24 cellular contexts compared by ENCODE assay signal in genomic region chr2:122041455-122041854, GRCh38.
A peak's percentile ranks its signal among the peaks of the same experiment; 100 is the strongest.
DNase-seq lines count a peak whose midpoint lies in the region; ATAC-seq and TF ChIP-seq lines count a peak whose summit lies in the region.
"Had no signal": no experiment of that assay in that cellular context is flagged by ENCODE, and none has a peak within 500 bp of the region (broad histone marks: within the 10 kb centered on the region; RNA-seq: fewer than 3 reads in every experiment).

No MANE protein-coding gene starts in this region.

- no CpG with 5 or more reads among the region's 5 CpGs for WGBS in neuronal stem cell (ENCODE audit: extremely low coverage in 2 of 2, insufficient read length in 2 of 2, insufficient replicate concordance in 1 of 2), 2 donors
- no CpG with 5 or more reads among the region's 5 CpGs for WGBS in trophoblast cell (ENCODE audit: extremely low coverage, insufficient coverage, insufficient read length)

- no peak overlapping the region for H3K9ac ChIP-seq in neuronal stem cell (ENCODE audit: low read depth, low read length, poor library complexity)
- H3K9ac ChIP-seq in trophoblast cell (ENCODE audit: low read length) = no peak overlapping the region
- H3K9ac ChIP-seq: BLaER1 had no signal

- H3K27me3 ChIP-seq in neuronal stem cell (ENCODE audit: control insufficient read depth in 3 of 3, insufficient read depth in 3 of 3, low read depth in 1 of 3, low read length in 3 of 3) (no peaks in the 10 kb centered on the region), trophoblast cell (ENCODE audit: insufficient read depth, low read length) (no peaks in the 10 kb centered on the region)
- H3K27me3 ChIP-seq: BE2C, BLaER1 had no signal

- H3K4me1 Mint-ChIP-seq in osteocyte (ENCODE audit: unreplicated experiment) (no peaks in the 10 kb centered on the region), mesothelial cell of epicardium (no peaks in the 10 kb centered on the region)
- H3K4me1 Mint-ChIP-seq: CD14-positive monocyte; CD4-positive, alpha-beta memory T cell; CD4-positive, CD25-positive, alpha-beta regulatory T cell; CD8-positive, alpha-beta memory T cell had no signal

- H3K79me2 ChIP-seq in trophoblast cell (ENCODE audit: control insufficient read depth, insufficient read depth, low read length, poor library complexity) = no peaks in the 10 kb centered on the region

- H3K4me3 Mint-ChIP-seq in osteocyte (ENCODE audit: unreplicated experiment) = no peak overlapping the region
- H3K4me3 Mint-ChIP-seq in mesothelial cell of epicardium = no peak overlapping the region
- H3K4me3 Mint-ChIP-seq: CD14-positive monocyte; CD4-positive, alpha-beta memory T cell; CD4-positive, CD25-positive, alpha-beta regulatory T cell; CD8-positive, alpha-beta memory T cell had no signal

- H3K9me3 Mint-ChIP-seq in osteocyte (ENCODE audit: unreplicated experiment) = peaks cover 3% of the 10 kb centered on the region
- H3K9me3 Mint-ChIP-seq in mesothelial cell of epicardium = peaks cover 12% of the 10 kb centered on the region

- H2AK5ac ChIP-seq in neuronal stem cell (ENCODE audit: low read depth, low read length) (no peak overlapping the region), trophoblast cell (ENCODE audit: low read length) (no peak overlapping the region)

- H3K4ac ChIP-seq in neuronal stem cell (ENCODE audit: low read length) = no peak overlapping the region
- H3K4ac ChIP-seq in trophoblast cell (ENCODE audit: low read depth, low read length) = no peak overlapping the region

- DNase-seq in neuronal stem cell (ENCODE audit: low spot score) (no peak), osteocyte (ENCODE audit: extremely low spot score, unreplicated experiment) (peak; percentile 53), trophoblast cell (peak; percentile 23 to 76), mesothelial cell of epicardium (ENCODE audit: low spot score in 2 of 2, unreplicated experiment in 2 of 2) (no peak), hepatic stellate cell (ENCODE audit: low spot score) (no peak)
- DNase-seq: 8988T; ACHN; BE2C; C1 segment of cervical spinal cord; CD4-positive, alpha-beta memory T cell; CD4-positive, CD25-positive, alpha-beta regulatory T cell; CD8-positive, alpha-beta memory T cell; COR-L47; DMS 273 treated with DMSO at 0.1 percent for 48 hours; DMS153; DMS53; DMS79; DND-41; EL; GDM1 had no signal

- no peak overlapping the region for H3K18ac ChIP-seq in neuronal stem cell (ENCODE audit: low read length)
- H3K18ac ChIP-seq in trophoblast cell (ENCODE audit: low read length) = no peak overlapping the region

- H3K23ac ChIP-seq in neuronal stem cell (ENCODE audit: low read depth, low read length, poor library complexity) = no peak overlapping the region
- H3K23ac ChIP-seq in trophoblast cell (ENCODE audit: low read length) = no peak overlapping the region

- H3K27ac Mint-ChIP-seq in osteocyte (ENCODE audit: unreplicated experiment) (no peak overlapping the region), mesothelial cell of epicardium (no peak overlapping the region)
- H3K27ac Mint-ChIP-seq: CD14-positive monocyte; CD4-positive, alpha-beta memory T cell; CD4-positive, CD25-positive, alpha-beta regulatory T cell; CD8-positive, alpha-beta memory T cell had no signal

- H3K36me3 ChIP-seq in neuronal stem cell (replicated peaks in 1 of 2; ENCODE audit: control insufficient read depth in 2 of 2, insufficient read depth in 2 of 2, low read length in 2 of 2) (no peaks in the 10 kb centered on the region), trophoblast cell (ENCODE audit: control insufficient read depth in 1 of 2, insufficient read depth in 2 of 2, low read length in 2 of 2) (no peaks in the 10 kb centered on the region)
- H3K36me3 ChIP-seq: BE2C, BLaER1 had no signal

- H2BK120ac ChIP-seq in neuronal stem cell (ENCODE audit: low read depth, low read length) = no peak overlapping the region
- H2BK120ac ChIP-seq in trophoblast cell (ENCODE audit: insufficient read depth, low read length, poor library complexity) = no peak overlapping the region

- H4K8ac ChIP-seq in neuronal stem cell (ENCODE audit: low read depth, low read length) (no peak overlapping the region), trophoblast cell (ENCODE audit: low read depth, low read length) (no peak overlapping the region)

- ATAC-seq in GM18520 (IDR thresholded peaks at IDR 0.05; ENCODE audit: unreplicated experiment) = no peak
- ATAC-seq: GM12878 had no signal

- H2AFZ ChIP-seq in neuronal stem cell (ENCODE audit: low read length) (no peak overlapping the region), trophoblast cell (ENCODE audit: insufficient read depth, low read length, poor library complexity) (no peak overlapping the region)

- no peak overlapping the region for H2BK15ac ChIP-seq in neuronal stem cell (ENCODE audit: low read length)

- no peak overlapping the region for H4K12ac ChIP-seq in trophoblast cell (ENCODE audit: low read depth, low read length)

- H3K27ac ChIP-seq in neuronal stem cell (replicated peaks; ENCODE audit: low read length) (no peak overlapping the region), trophoblast cell (ENCODE audit: low read depth, low read length) (no peak overlapping the region)
- H3K27ac ChIP-seq: BLaER1 had no signal

- H3K27me3 Mint-ChIP-seq in osteocyte (ENCODE audit: unreplicated experiment) = no peaks in the 10 kb centered on the region
- peaks cover 40% of the 10 kb centered on the region for H3K27me3 Mint-ChIP-seq in mesothelial cell of epicardium (ENCODE audit: low read depth)
- H3K27me3 Mint-ChIP-seq: CD4-positive, alpha-beta memory T cell had no signal

- H3K79me1 ChIP-seq in neuronal stem cell (ENCODE audit: low read depth, low read length) = no peaks in the 10 kb centered on the region
- H3K79me1 ChIP-seq in trophoblast cell (ENCODE audit: low read length) = no peaks in the 10 kb centered on the region

- H4K91ac ChIP-seq in neuronal stem cell (ENCODE audit: low read depth, low read length, poor library complexity) = no peak overlapping the region
- no peak overlapping the region for H4K91ac ChIP-seq in trophoblast cell (ENCODE audit: low read depth, low read length)

- H3K4me3 ChIP-seq in neuronal stem cell (ENCODE audit: low read length in 2 of 2) (no peak overlapping the region), trophoblast cell (ENCODE audit: low read depth, low read length) (no peak overlapping the region)
- H3K4me3 ChIP-seq: BLaER1, GM12878 had no signal

- H3K36me3 Mint-ChIP-seq in osteocyte (ENCODE audit: unreplicated experiment) (no peaks in the 10 kb centered on the region), mesothelial cell of epicardium (no peaks in the 10 kb centered on the region)
- H3K36me3 Mint-ChIP-seq: CD14-positive monocyte; CD4-positive, alpha-beta memory T cell; CD4-positive, CD25-positive, alpha-beta regulatory T cell; CD8-positive, alpha-beta memory T cell had no signal

- peaks cover 0 to 3% of the 10 kb centered on the region in 2 donors for H3K9me3 ChIP-seq in neuronal stem cell (replicated peaks in 1 of 2; ENCODE audit: control insufficient read depth in 2 of 2, insufficient read depth in 1 of 2, low read depth in 1 of 2, low read length in 2 of 2)
- H3K9me3 ChIP-seq in trophoblast cell (ENCODE audit: insufficient read depth, low read depth, low read length) = peaks cover 5% of the 10 kb centered on the region
- H3K9me3 ChIP-seq: BE2C had no signal

- H3K4me1 ChIP-seq in neuronal stem cell (ENCODE audit: control insufficient read depth in 2 of 2, insufficient read depth in 1 of 2, low read depth in 1 of 2, low read length in 2 of 2) = peaks cover 0 to 1% of the 10 kb centered on the region in 2 donors
- H3K4me1 ChIP-seq in trophoblast cell (ENCODE audit: control insufficient read depth in 1 of 2, insufficient read depth in 2 of 2, low read length in 2 of 2) = no peaks in the 10 kb centered on the region
- H3K4me1 ChIP-seq: BE2C, BLaER1 had no signal

- H2BK12ac ChIP-seq in neuronal stem cell (ENCODE audit: low read length) = peak overlapping the region; percentile 7
- H2BK12ac ChIP-seq in trophoblast cell (ENCODE audit: low read length) = no peak overlapping the region

- H3K4me2 ChIP-seq in neuronal stem cell (ENCODE audit: insufficient read depth, low read length, poor library complexity, severe bottlenecking) = no peak overlapping the region
- no peak overlapping the region for H3K4me2 ChIP-seq in trophoblast cell (ENCODE audit: low read length)
- H3K4me2 ChIP-seq: BLaER1 had no signal

- H3K14ac ChIP-seq in neuronal stem cell (ENCODE audit: low read length) (no peak overlapping the region), trophoblast cell (ENCODE audit: low read length) (no peak overlapping the region)

- no peak for TF ChIP-seq CTCF in osteocyte (IDR thresholded peaks at IDR 0.05)
- no peak for TF ChIP-seq CTCF in mesothelial cell of epicardium (IDR thresholded peaks at IDR 0.05; ENCODE audit: unreplicated experiment)

- no peak overlapping the region for H2BK5ac ChIP-seq in neuronal stem cell (ENCODE audit: low read length)
- no peak overlapping the region for H2BK5ac ChIP-seq in trophoblast cell (ENCODE audit: low read depth, low read length, poor library complexity)

Comparison
In these comparisons a context has a peak if more than half of its experiments do, and no peak if none do; other contexts are left out.
1. DNase-seq: peak in osteocyte (single experiment) and trophoblast cell (2 of 2); none in neuronal stem cell (single experiment), mesothelial cell of epicardium (0 of 2) and hepatic stellate cell (single experiment).